In genomic region chr9:74066128-74066527, GRCh38 we compare ENCODE assay signal across 36 cellular contexts.
"Had no signal": no experiment of that assay in that cellular context is flagged by ENCODE, and none has a peak within 500 bp of the region (broad histone marks: within the 10 kb centered on the region; RNA-seq: fewer than 3 reads in every experiment).

No MANE protein-coding gene starts in this region.

- H3K27ac ChIP-seq: adrenal gland, ascending aorta, body of pancreas, brain microvascular endothelial cell, breast epithelium, cardiac muscle cell had no signal

- H3K4me3 ChIP-seq: adrenal gland, ascending aorta, body of pancreas, breast epithelium, cardiac muscle cell had no signal

- ATAC-seq: activated naive CD4-positive, alpha-beta T cell treated with anti-CD3 and anti-CD28 coated beads, Interleukin-2, amount 50 U/mL, for 72 hours; activated naive CD8-positive, alpha-beta T cell treated with anti-CD3 and anti-CD28 coated beads, Interleukin-2, amount 50 U/mL, for 24 hours; activated T-cell treated with anti-CD3 and anti-CD28 coated beads, Interleukin-2, amount 50 U/mL, for 4 hours; activated T-cell treated with anti-CD3 and anti-CD28 coated beads, Interleukin-2, amount 50 U/mL, for 72 hours; activated T-helper 17 cell treated with anti-CD3 and anti-CD28 coated beads, Interleukin-2, amount 50 U/mL, for 72 hours; body of pancreas had no signal

- H3K4me1 ChIP-seq: adrenal gland, ascending aorta, body of pancreas, breast epithelium had no signal

- DNase-seq: activated effector memory CD4-positive, alpha-beta T cell treated with anti-CD3 and anti-CD28 coated beads, Interleukin-2, amount 50 U/mL, for 16 hours; activated effector memory CD4-positive, alpha-beta T cell treated with Interleukin-2 at 50 U/mL for 16 hours; activated gamma-delta T cell; activated gamma-delta T cell treated with Interleukin-2 at 50 U/mL for 16 hours; activated naive CD4-positive, alpha-beta T cell; activated naive CD4-positive, alpha-beta T cell treated with anti-CD3 and anti-CD28 coated beads for 36 hours; activated naive CD4-positive, alpha-beta T cell treated with anti-CD3 and anti-CD28 coated beads, Interleukin-2, amount 10 ng/mL, durations not matched to agents 7 days and 5 days; activated naive CD4-positive, alpha-beta T cell treated with anti-CD3 and anti-CD28 coated beads, Interleukin-2, amount 50 U/mL, for 16 hours; activated naive CD4-positive, alpha-beta T cell treated with Interleukin-2 at 50 U/mL for 16 hours; activated naive CD8-positive, alpha-beta T cell treated with anti-CD3 and anti-CD28 coated beads for 36 hours; activated naive CD8-positive, alpha-beta T cell treated with anti-CD3 and anti-CD28 coated beads, Interleukin-2, amount 10 ng/mL, durations not matched to agents 7 days and 5 days; activated naive CD8-positive, alpha-beta T cell treated with anti-CD3 and anti-CD28 coated beads, Interleukin-2, amount 50 U/mL, for 24 hours; activated T-cell treated with anti-CD3 and anti-CD28 coated beads, Interleukin-2, amount 50 U/mL, for 1 hour; activated T-cell treated with anti-CD3 and anti-CD28 coated beads, Interleukin-2, amount 50 U/mL, for 24 hours; activated T-cell treated with anti-CD3 and anti-CD28 coated beads, Interleukin-2, amount 50 U/mL, for 4 hours; activated T-cell treated with anti-CD3 and anti-CD28 coated beads, Interleukin-2, amount 50 U/mL, for 48 hours; activated T-cell treated with anti-CD3 and anti-CD28 coated beads, Interleukin-2, amount 50 U/mL, for 72 hours; adrenal gland; amygdala; anterior cingulate cortex; aorta; body of pancreas; brain microvascular endothelial cell; caudate nucleus; central memory CD4-positive, alpha-beta T cell; cerebellar nuclear complex had no signal

- H3K4me1 Mint-ChIP-seq: activated naive CD4-positive, alpha-beta T cell treated with anti-CD3 and anti-CD28 coated beads, Interleukin-2, amount 10 ng/mL, durations not matched to agents 7 days and 5 days; activated naive CD4-positive, alpha-beta T cell treated with anti-CD3 and anti-CD28 coated beads, Interleukin-2, amount 50 U/mL, for 24 hours; activated naive CD8-positive, alpha-beta T cell treated with anti-CD3 and anti-CD28 coated beads for 36 hours; activated naive CD8-positive, alpha-beta T cell treated with anti-CD3 and anti-CD28 coated beads, Interleukin-2, amount 10 ng/mL, durations not matched to agents 7 days and 5 days; activated naive CD8-positive, alpha-beta T cell treated with anti-CD3 and anti-CD28 coated beads, Interleukin-2, amount 50 U/mL, for 24 hours; activated T-helper 17 cell treated with anti-CD3 and anti-CD28 coated beads, Interleukin-2, amount 50 U/mL, for 72 hours; brain; central memory CD8-positive, alpha-beta T cell had no signal

- H3K36me3 ChIP-seq: adrenal gland, ascending aorta, brain microvascular endothelial cell, breast epithelium, cardiac muscle cell had no signal

- H3K4me3 Mint-ChIP-seq: activated naive CD4-positive, alpha-beta T cell treated with anti-CD3 and anti-CD28 coated beads for 36 hours; activated naive CD4-positive, alpha-beta T cell treated with anti-CD3 and anti-CD28 coated beads, Interleukin-2, amount 10 ng/mL, durations not matched to agents 7 days and 5 days; activated naive CD4-positive, alpha-beta T cell treated with anti-CD3 and anti-CD28 coated beads, Interleukin-2, amount 50 U/mL, for 24 hours; activated naive CD8-positive, alpha-beta T cell; activated naive CD8-positive, alpha-beta T cell treated with anti-CD3 and anti-CD28 coated beads for 36 hours; activated naive CD8-positive, alpha-beta T cell treated with anti-CD3 and anti-CD28 coated beads, Interleukin-2, amount 10 ng/mL, durations not matched to agents 7 days and 5 days; activated naive CD8-positive, alpha-beta T cell treated with anti-CD3 and anti-CD28 coated beads, Interleukin-2, amount 50 U/mL, for 24 hours; activated T-cell treated with anti-CD3 and anti-CD28 coated beads, Interleukin-2, amount 50 U/mL, for 24 hours; activated T-cell treated with anti-CD3 and anti-CD28 coated beads, Interleukin-2, amount 50 U/mL, for 4 hours; activated T-cell treated with anti-CD3 and anti-CD28 coated beads, Interleukin-2, amount 50 U/mL, for 72 hours; activated T-helper 1 cell treated with anti-CD3 and anti-CD28 coated beads, Interleukin-12 subunit alpha, Interleukin-12 subunit beta, Interleukin-2, Interleukin-4 antibody, amounts not matched to agents 30 ng/mL and 10 ng/mL and 1 ng/mL, durations not matched to agents 14 hours and 24 hours and 36 hours; activated T-helper 17 cell treated with anti-CD3 and anti-CD28 coated beads, Interleukin-2, amount 50 U/mL, for 72 hours; brain; central memory CD8-positive, alpha-beta T cell had no signal

- H3K27ac Mint-ChIP-seq: activated naive CD4-positive, alpha-beta T cell treated with anti-CD3 and anti-CD28 coated beads for 36 hours; activated naive CD4-positive, alpha-beta T cell treated with anti-CD3 and anti-CD28 coated beads, Interleukin-2, amount 10 ng/mL, durations not matched to agents 7 days and 5 days; activated naive CD4-positive, alpha-beta T cell treated with anti-CD3 and anti-CD28 coated beads, Interleukin-2, amount 50 U/mL, for 24 hours; activated naive CD4-positive, alpha-beta T cell treated with anti-CD3 and anti-CD28 coated beads, Interleukin-2, amount 50 U/mL, for 72 hours; activated naive CD8-positive, alpha-beta T cell; activated naive CD8-positive, alpha-beta T cell treated with anti-CD3 and anti-CD28 coated beads for 36 hours; activated naive CD8-positive, alpha-beta T cell treated with anti-CD3 and anti-CD28 coated beads, Interleukin-2, amount 10 ng/mL, durations not matched to agents 7 days and 5 days; activated naive CD8-positive, alpha-beta T cell treated with anti-CD3 and anti-CD28 coated beads, Interleukin-2, amount 50 U/mL, for 24 hours; activated T-cell treated with anti-CD3 and anti-CD28 coated beads, Interleukin-2, amount 50 U/mL, for 24 hours; activated T-cell treated with anti-CD3 and anti-CD28 coated beads, Interleukin-2, amount 50 U/mL, for 72 hours; activated T-helper 1 cell treated with anti-CD3 and anti-CD28 coated beads, Interleukin-12 subunit alpha, Interleukin-12 subunit beta, Interleukin-2, Interleukin-4 antibody, amounts not matched to agents 30 ng/mL and 10 ng/mL and 1 ng/mL, durations not matched to agents 14 hours and 24 hours and 36 hours; activated T-helper 17 cell treated with anti-CD3 and anti-CD28 coated beads, Interleukin-2, amount 50 U/mL, for 72 hours; brain had no signal

- H3K9me3 ChIP-seq: adrenal gland, ascending aorta, body of pancreas had no signal

- H3K27me3 ChIP-seq: adrenal gland, ascending aorta, body of pancreas, brain microvascular endothelial cell, breast epithelium, cardiac muscle cell had no signal

- H3K9me3 Mint-ChIP-seq: activated naive CD4-positive, alpha-beta T cell treated with anti-CD3 and anti-CD28 coated beads for 36 hours had no signal

- H3K36me3 Mint-ChIP-seq: activated naive CD4-positive, alpha-beta T cell treated with anti-CD3 and anti-CD28 coated beads, Interleukin-2, amount 10 ng/mL, durations not matched to agents 7 days and 5 days; activated naive CD4-positive, alpha-beta T cell treated with anti-CD3 and anti-CD28 coated beads, Interleukin-2, amount 50 U/mL, for 24 hours; activated naive CD8-positive, alpha-beta T cell; activated naive CD8-positive, alpha-beta T cell treated with anti-CD3 and anti-CD28 coated beads for 36 hours; activated naive CD8-positive, alpha-beta T cell treated with anti-CD3 and anti-CD28 coated beads, Interleukin-2, amount 10 ng/mL, durations not matched to agents 7 days and 5 days; brain had no signal

- H3K27me3 Mint-ChIP-seq: activated naive CD4-positive, alpha-beta T cell treated with anti-CD3 and anti-CD28 coated beads, Interleukin-2, amount 10 ng/mL, durations not matched to agents 7 days and 5 days; activated naive CD4-positive, alpha-beta T cell treated with anti-CD3 and anti-CD28 coated beads, Interleukin-2, amount 50 U/mL, for 24 hours; activated naive CD8-positive, alpha-beta T cell; activated naive CD8-positive, alpha-beta T cell treated with anti-CD3 and anti-CD28 coated beads for 36 hours; activated naive CD8-positive, alpha-beta T cell treated with anti-CD3 and anti-CD28 coated beads, Interleukin-2, amount 10 ng/mL, durations not matched to agents 7 days and 5 days; activated naive CD8-positive, alpha-beta T cell treated with anti-CD3 and anti-CD28 coated beads, Interleukin-2, amount 50 U/mL, for 24 hours; activated T-cell treated with anti-CD3 and anti-CD28 coated beads, Interleukin-2, amount 50 U/mL, for 24 hours; activated T-helper 17 cell treated with anti-CD3 and anti-CD28 coated beads, Interleukin-2, amount 50 U/mL, for 72 hours; central memory CD8-positive, alpha-beta T cell had no signal
